ENCODE assay signal across 10 cellular contexts in the genomic region with DNA sequence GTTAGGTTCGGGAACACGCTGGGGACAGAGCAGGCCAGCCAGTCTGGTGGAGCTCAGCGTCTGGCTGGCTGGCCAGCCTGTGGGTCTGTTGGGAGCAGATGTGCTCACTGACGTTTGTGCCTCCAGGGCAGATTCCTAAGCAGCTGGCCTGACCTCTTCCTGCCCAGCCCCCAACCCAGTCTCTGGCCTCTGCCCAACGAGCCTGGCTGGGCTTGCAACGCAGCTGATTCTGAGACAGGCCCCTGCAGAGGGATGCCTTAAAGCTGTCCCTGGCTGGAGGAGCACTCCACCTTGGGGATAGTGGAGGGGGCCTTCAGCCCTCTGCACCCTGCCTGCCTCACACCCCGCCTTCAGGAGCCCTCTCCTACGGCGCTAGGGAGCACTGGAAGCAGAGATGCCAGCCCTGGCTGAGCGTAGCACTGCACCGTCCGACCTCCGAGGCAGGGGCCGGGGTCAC. TPM values are rescaled to one million over a fixed set of nuclear protein-coding genes. Genes with fewer than 3 reads are reported as not detected.
A peak's percentile ranks its signal among the peaks of the same experiment; 100 is the strongest.
DNase-seq lines count a peak whose midpoint lies in the region; ATAC-seq lines count a peak whose summit lies in the region.
"Had no signal": no experiment of that assay in that cellular context is flagged by ENCODE, and none has a peak within 500 bp of the region (broad histone marks: within the 10 kb centered on the region; RNA-seq: fewer than 3 reads in every experiment).

No MANE protein-coding gene starts in this region.

- H3K4me3 ChIP-seq in SJSA1, result no peak overlapping the region

- DNase-seq in Daoy (ENCODE audit: low read depth) (peak; percentile 53), SJSA1 (ENCODE audit: low read depth in 1 of 2, low spot score in 2 of 2) (peak; percentile 27 to 80), globus pallidus (ENCODE audit: low spot score) (peak; percentile 73), pons (ENCODE audit: low spot score) (peak; percentile 54)
- no peak for DNase-seq in stimulated activated CD4-positive, alpha-beta T cell treated with anti-CD3 and anti-CD28 coated beads, Interleukin-2, amount 100 ng/mL, for 48 hours
- DNase-seq: central memory CD4-positive, alpha-beta T cell; NCI-H524 had no signal

- peaks cover 13% of the 10 kb centered on the region for H3K9me3 ChIP-seq in SJSA1 (replicated peaks)

- ATAC-seq in HG02885 (IDR thresholded peaks at IDR 0.05; ENCODE audit: poor library complexity, unreplicated experiment) (no peak), GM21786 (IDR thresholded peaks at IDR 0.05; ENCODE audit: unreplicated experiment) (no peak), GM18873 (IDR thresholded peaks at IDR 0.05; ENCODE audit: low FRiP score, unreplicated experiment) (no peak)

- no peaks in the 10 kb centered on the region for H3K27me3 ChIP-seq in SJSA1 (replicated peaks)

- H3K27ac ChIP-seq in SJSA1, result no peak overlapping the region; the same call in 1 of the 2 replicates

- H3K36me3 ChIP-seq in SJSA1, result peaks cover 37% of the 10 kb centered on the region

- H3K4me1 ChIP-seq in SJSA1 (replicated peaks), result peaks cover 13% of the 10 kb centered on the region

RNA-seq across cellular contexts. Expression of a gene that starts 46.0 kb away (rescaled TPM):
- 21.4 and 24.9 TPM in 2 replicates for total RNA-seq in Daoy (2014; rRNA removed; shearing (Covaris generic))
- 60.4 and 62.4 TPM in 2 replicates for total RNA-seq in SJSA1 (2014; rRNA removed; shearing (Covaris generic))

Comparison
In these comparisons a context has a peak if more than half of its experiments do, and no peak if none do; other contexts are left out.
1. DNase-seq: peak in Daoy (single experiment), SJSA1 (2 of 2), globus pallidus (single experiment) and pons (single experiment); none in stimulated activated CD4-positive, alpha-beta T cell treated with anti-CD3 and anti-CD28 coated beads, Interleukin-2, amount 100 ng/mL, for 48 hours (0 of 2).